In genomic region chr12:14393736-14394135, GRCh38 we compare ENCODE assay signal across 9 cellular contexts. TPM values are rescaled to one million over a fixed set of nuclear protein-coding genes. Genes with fewer than 3 reads are reported as not detected.
DNase-seq lines count a peak whose midpoint lies in the region; ATAC-seq, FAIRE-seq and TF ChIP-seq lines count a peak whose summit lies in the region.
"Had no signal": no experiment of that assay in that cellular context is flagged by ENCODE, and none has a peak within 500 bp of the region (broad histone marks: within the 10 kb centered on the region; RNA-seq: fewer than 3 reads in every experiment).

No MANE protein-coding gene starts in this region.

- H3K9me2 ChIP-seq in GM23248 (ENCODE audit: insufficient read depth), result no peaks in the 10 kb centered on the region

- CTCF ChIA-PET in endothelial cell of umbilical vein (lab: Charles Lee), result interaction anchor here (1.0 to 4.2 kb wide), 8 partner anchors 9 to 156 kb away, joined by 3 to 23 read pairs (median 4); no protein-coding TSS in a partner anchor

- 57 to 58% methylated on average over 2 of the region's 2 CpGs for WGBS in GM23248 (ENCODE audit: low coverage in 1 of 2, low lambda C conversion rate in 2 of 2, missing lambda C conversion rate in 2 of 2), 2 experiments

- H3K36me3 ChIP-seq in GM23248 (ENCODE audit: low read depth) (peaks cover 10% of the 10 kb centered on the region; the same call in 1 of the 2 replicates), SJCRH30 (peaks cover 23% of the 10 kb centered on the region), endothelial cell of umbilical vein (ENCODE audit: control insufficient read depth in 2 of 2, extremely low read depth in 1 of 2, insufficient read depth in 2 of 2, low read length in 2 of 2) (no peaks in the 10 kb centered on the region)

- H3K4me2 ChIP-seq in GM23248 (ENCODE audit: unreplicated experiment) (peak overlapping the region; percentile 9), endothelial cell of umbilical vein (ENCODE audit: insufficient read depth, low read length) (peak overlapping the region; percentile 58)

- in situ Hi-C loops in GM23248 (cut with MboI), result no loop called here

- H3K9ac ChIP-seq in GM23248 (no peak overlapping the region), endothelial cell of umbilical vein (replicated peaks; ENCODE audit: extremely low read depth, insufficient read depth, low read length) (no peak overlapping the region)

- intact Hi-C loops in endothelial cell of umbilical vein (cut with micrococcal nuclease), result loop anchor here (1.0 to 2.0 kb wide), 2 partner anchors 8 to 137 kb away; no protein-coding TSS in a partner anchor

- no peak overlapping the region for H3K4me3 Mint-ChIP-seq in progenitor cell of endocrine pancreas (ENCODE audit: low read depth)

- dilution Hi-C loops in endothelial cell of umbilical vein (cut with MboI; ENCODE audit: extremely low pct_ligation_motif_present, low sequenced_read_pairs), result no loop called here

- no peaks in the 10 kb centered on the region for H3K27me3 ChIP-seq in GM23248 (replicated peaks; ENCODE audit: insufficient read depth)
- H3K27me3 ChIP-seq in SJCRH30, result no peaks in the 10 kb centered on the region
- no peaks in the 10 kb centered on the region for H3K27me3 ChIP-seq in endothelial cell of umbilical vein (ENCODE audit: control insufficient read depth in 2 of 2, insufficient read depth in 2 of 2, low read length in 2 of 2)

- H3K9me3 ChIP-seq in GM23248 (ENCODE audit: low read depth), result no peaks in the 10 kb centered on the region
- 0 out of 2 replicates have a peak, but pooled peaks cover under 1% of the 10 kb centered on the region for H3K9me3 ChIP-seq in SJCRH30 (replicated peaks)
- no peaks in the 10 kb centered on the region for H3K9me3 ChIP-seq in endothelial cell of umbilical vein (replicated peaks; ENCODE audit: control insufficient read depth, insufficient read depth, low read length)

- POLR2A ChIA-PET in endothelial cell of umbilical vein (lab: Charles Lee), result no interaction called here

- no peak for TF ChIP-seq POLR2A in endothelial cell of umbilical vein (IDR thresholded peaks at IDR 0.05; ENCODE audit: low read depth, low read length)

- ATAC-seq in GM21360 (IDR thresholded peaks at IDR 0.05; ENCODE audit: unreplicated experiment) (no peak), HG02981 (IDR thresholded peaks at IDR 0.05; ENCODE audit: unreplicated experiment) (no peak), HG03039 (IDR thresholded peaks at IDR 0.05; ENCODE audit: unreplicated experiment) (no peak)

- DNase-seq in GM23248, result peak; percentile 46
- DNase-seq in SJCRH30, result no peak
- DNase-seq in endothelial cell of umbilical vein (ENCODE audit: low read depth, low spot score), result peak; percentile 50
- no peak for DNase-seq in progenitor cell of endocrine pancreas (ENCODE audit: low spot score, unreplicated experiment)
- no peak for DNase-seq in DMS153 treated with DMSO at 0.1 percent for 48 hours (lab: John Stamatoyannopoulos, UW; ENCODE audit: unreplicated experiment)

- peaks cover 11% of the 10 kb centered on the region for H3K9me3 Mint-ChIP-seq in progenitor cell of endocrine pancreas (ENCODE audit: low read depth)

- H3K4me3 ChIP-seq in GM23248, result no peak overlapping the region
- no peak overlapping the region for H3K4me3 ChIP-seq in SJCRH30
- peak overlapping the region in 1 of 3 experiments; percentile 29 for H3K4me3 ChIP-seq in endothelial cell of umbilical vein (replicated peaks in 1 of 3; ENCODE audit: insufficient read depth in 1 of 3, low read depth in 1 of 3, low read length in 3 of 3)
- H3K4me3 ChIP-seq: lung had no signal

- H3K9me1 ChIP-seq in endothelial cell of umbilical vein (replicated peaks; ENCODE audit: control insufficient read depth, extremely low read depth, insufficient read depth, low read length), result no peaks in the 10 kb centered on the region

- peaks cover 11% of the 10 kb centered on the region for H3F3A ChIP-seq in GM23248 (ENCODE audit: insufficient read depth)

- H3K79me2 ChIP-seq in GM23248 (ENCODE audit: insufficient read depth), result peaks cover 100% of the 10 kb centered on the region
- peaks cover 78% of the 10 kb centered on the region for H3K79me2 ChIP-seq in endothelial cell of umbilical vein (ENCODE audit: control insufficient read depth, insufficient read depth, low read length)

- H3K27ac Mint-ChIP-seq in progenitor cell of endocrine pancreas, result peak overlapping the region; percentile 92

- peak; percentile 26 for FAIRE-seq in endothelial cell of umbilical vein (lab: Jason Lieb, UNC)

- H3K36me3 Mint-ChIP-seq in progenitor cell of endocrine pancreas (ENCODE audit: insufficient read depth), result peaks cover 26% of the 10 kb centered on the region

- H3K4me1 ChIP-seq in GM23248 (ENCODE audit: insufficient read depth), result peaks cover 33% of the 10 kb centered on the region
- peaks cover 12% of the 10 kb centered on the region for H3K4me1 ChIP-seq in SJCRH30
- H3K4me1 ChIP-seq in endothelial cell of umbilical vein (ENCODE audit: control insufficient read depth, extremely low read depth, insufficient read depth, low read length), result peaks cover 26% of the 10 kb centered on the region

- H3K27ac ChIP-seq in GM23248 (peak overlapping the region; percentile 58), SJCRH30 (peak overlapping the region; percentile 53), endothelial cell of umbilical vein (ENCODE audit: insufficient read depth, low read depth, low read length) (peak overlapping the region; percentile 42)

- peaks cover 44% of the 10 kb centered on the region for H3K4me1 Mint-ChIP-seq in progenitor cell of endocrine pancreas (ENCODE audit: low read depth)

- TF ChIP-seq CTCF in endothelial cell of umbilical vein (IDR thresholded peaks at IDR 0.05; ENCODE audit: extremely low read depth in 1 of 2, insufficient read depth in 1 of 2, low read depth in 1 of 2, low read length in 2 of 2), result no peak
- TF ChIP-seq CTCF in progenitor cell of endocrine pancreas (IDR thresholded peaks at IDR 0.05; ENCODE audit: unreplicated experiment), result no peak

- H3K27me3 Mint-ChIP-seq in progenitor cell of endocrine pancreas, result no peaks in the 10 kb centered on the region

- H2AFZ ChIP-seq in GM23248, result no peak overlapping the region
- H2AFZ ChIP-seq in endothelial cell of umbilical vein (ENCODE audit: low read depth, low read length), result no peak overlapping the region

- no TSS peak for BruUV-seq in endothelial cell of umbilical vein (replicated peaks; lab: Mats Ljungman, UMichigan)

- H4K20me1 ChIP-seq in GM23248 (ENCODE audit: insufficient read depth), result no peaks in the 10 kb centered on the region
- no peaks in the 10 kb centered on the region for H4K20me1 ChIP-seq in endothelial cell of umbilical vein (replicated peaks; ENCODE audit: control insufficient read depth, extremely low read depth, insufficient read depth, low read length)

TF ChIP-seq in endothelial cell of umbilical vein, 7 proteins besides CTCF, POLR2A, EP300 and RAD21:
- TF ChIP-seq GATA2 (IDR thresholded peaks at IDR 0.05; ENCODE audit: insufficient read depth, insufficient read length, low read depth, low read length) (no peak), MYC (IDR thresholded peaks at IDR 0.05; ENCODE audit: low read depth, low read length) (no peak), MAX (IDR thresholded peaks at IDR 0.05; ENCODE audit: insufficient read depth, insufficient read length) (no peak), EZH2 (IDR thresholded peaks at IDR 0.05; ENCODE audit: borderline replicate concordance, low read depth, low read length, severe bottlenecking) (no peak), JUN (IDR thresholded peaks at IDR 0.05; ENCODE audit: borderline replicate concordance, insufficient read depth, insufficient read length, low read depth) (no peak), POLR2AphosphoS5 (IDR thresholded peaks at IDR 0.05; ENCODE audit: insufficient read depth, low read depth, low read length) (no peak), FOS (IDR thresholded peaks at IDR 0.05; ENCODE audit: borderline replicate concordance, insufficient read depth, low read length) (no peak)

RNA-seq across cellular contexts. Expression of gene ATF7IP, which starts 28.3 kb away (rescaled TPM):
- total RNA-seq in GM23248 (2014; rRNA removed; shearing (Covaris generic)), result 14.3 and 17.7 TPM in 2 replicates
- polyA plus RNA-seq in GM23248 (2016; fragmentation: Nextera tagmentation; extraction: Ambion mirVana), result 24.3 and 24.9 TPM in 2 replicates
- 55.7 and 61.6 TPM in 2 replicates for total RNA-seq in SJCRH30 (2014; rRNA removed; shearing (Covaris generic))
- total RNA-seq in endothelial cell of umbilical vein, result 72.4 and 73.5 TPM in 2 replicates
- 12.4 and 14.5 TPM in 2 replicates for polyA plus RNA-seq in endothelial cell of umbilical vein
- polyA plus RNA-seq in endothelial cell of umbilical vein (2011; cell fraction: cytosol; rRNA removed), result 9.7 and 10.4 TPM in 2 replicates
- polyA plus RNA-seq in endothelial cell of umbilical vein (2011; cell fraction: nucleus; rRNA removed), result 31.8 and 35.1 TPM in 2 replicates
- 31.4 and 38.6 TPM in 2 replicates for polyA plus RNA-seq in endothelial cell of umbilical vein (2012)
- polyA minus RNA-seq in endothelial cell of umbilical vein, result 77.2 and 80.3 TPM in 2 replicates
- 17.3 TPM for polyA minus RNA-seq in endothelial cell of umbilical vein (2011; cell fraction: cytosol; rRNA and poly(A)+ RNA removed)
- 100 and 127 TPM in 2 replicates for polyA minus RNA-seq in endothelial cell of umbilical vein (2011; cell fraction: nucleus; rRNA and poly(A)+ RNA removed)
- total RNA-seq in progenitor cell of endocrine pancreas, result 185 and 186 TPM in 2 replicates

Comparison
In these comparisons a context has a peak if more than half of its experiments do, and no peak if none do; other contexts are left out.
1. DNase-seq: peak in GM23248 (single experiment) and endothelial cell of umbilical vein (single experiment); none in SJCRH30 (0 of 2), progenitor cell of endocrine pancreas (single experiment) and DMS153 treated with DMSO at 0.1 percent for 48 hours (single experiment).
2. Peak in every context shown above with its lines, with median percentiles within 50 percentile points of each other: H3K27ac ChIP-seq.